Comparison of ENCODE assay signal across 22 cellular contexts in genomic region chr2:14551069-14551468, GRCh38.
"Had no signal": no experiment of that assay in that cellular context is flagged by ENCODE, and none has a peak within 500 bp of the region (broad histone marks: within the 10 kb centered on the region; RNA-seq: fewer than 3 reads in every experiment).

No MANE protein-coding gene starts in this region.

- H3K27me3 ChIP-seq: dorsolateral prefrontal cortex, esophagus squamous epithelium, gastrocnemius medialis, hepatocyte, left lung had no signal

- H3K36me3 ChIP-seq: esophagus squamous epithelium, gastrocnemius medialis, left lung, lower lobe of right lung had no signal

- H3K4me3 ChIP-seq: coronary artery, dorsolateral prefrontal cortex, esophagus squamous epithelium, gastrocnemius medialis, hepatocyte, left lung, lower lobe of right lung, mucosa of descending colon had no signal

- H3K9me3 ChIP-seq: esophagus squamous epithelium, gastrocnemius medialis, left lung, lower lobe of right lung, mucosa of descending colon had no signal

- DNase-seq: dermis blood vessel endothelial cell; dorsolateral prefrontal cortex; effector CD4-positive, alpha-beta T cell; effector memory CD4-positive, alpha-beta T cell; esophagus squamous epithelium; foreskin fibroblast; foreskin melanocyte; gastrocnemius medialis; glutamatergic neuron; head of caudate nucleus; hypothalamus; immature natural killer cell; islet precursor cell; kidney; kidney glomerular epithelial cell; left lung; lower lobe of right lung; mesenchymal stem cell; mucosa of descending colon; naive B cell had no signal

- ATAC-seq: gastrocnemius medialis, left lung, lower lobe of right lung, mucosa of descending colon had no signal

- H3K27ac ChIP-seq: coronary artery, dorsolateral prefrontal cortex, esophagus squamous epithelium, gastrocnemius medialis, hepatocyte, left lung, lower lobe of right lung had no signal

- H3K4me1 ChIP-seq: gastrocnemius medialis, left lung, lower lobe of right lung had no signal
